1 cellular context compared by ENCODE assay signal in the genomic region with DNA sequence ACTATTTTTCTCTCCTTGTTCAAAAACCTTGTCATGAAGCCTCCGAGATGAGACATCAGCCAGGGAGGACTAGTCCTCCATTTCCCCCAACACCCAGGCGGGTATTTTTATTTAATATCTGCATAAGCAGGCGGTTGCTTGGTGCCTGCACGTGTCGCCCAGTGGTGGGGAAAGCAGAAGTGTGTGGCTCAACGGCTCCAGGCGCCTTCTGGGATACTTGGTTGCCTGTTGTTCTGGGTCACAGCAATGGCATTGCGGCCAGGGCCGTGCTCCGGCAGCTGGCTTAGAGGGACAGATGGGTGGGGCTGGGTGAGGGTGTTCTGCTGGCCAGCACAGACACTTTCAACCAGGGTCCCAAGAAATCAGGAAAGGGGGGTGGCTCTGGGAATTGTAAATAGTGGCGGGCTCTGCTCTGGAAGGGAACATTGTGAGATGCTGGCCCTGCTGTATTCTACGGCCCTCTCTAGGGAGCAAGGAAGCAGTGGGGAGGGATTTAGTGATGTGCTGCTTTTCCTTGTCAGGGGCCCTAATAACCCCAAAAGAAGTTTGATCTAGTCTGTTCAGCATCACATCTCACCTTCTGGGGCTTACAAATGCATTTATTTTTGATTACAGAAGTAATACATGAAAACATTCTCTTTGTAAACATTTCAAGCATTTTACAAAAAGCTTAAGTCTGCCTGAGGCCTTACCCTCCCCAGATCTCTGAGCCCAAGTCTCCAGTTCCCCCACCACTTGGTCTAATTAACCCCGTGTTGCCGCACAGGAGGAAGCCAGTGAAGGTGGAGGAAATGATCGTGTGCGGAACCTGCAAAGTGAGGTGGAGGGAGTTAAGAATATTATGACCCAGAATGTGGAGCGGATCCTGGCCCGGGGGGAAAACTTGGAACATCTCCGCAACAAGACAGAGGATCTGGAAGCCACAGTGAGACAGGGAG.
TF ChIP-seq lines count a peak whose summit lies in the region.

No MANE protein-coding gene starts in this region.

TF ChIP-seq in SK-N-SH treated with all-trans-retinoic acid at 6 μM for 48 hours, 23 proteins besides CTCF, POLR2A, EP300 and RAD21 (continued from another document):
- TF ChIP-seq, protein P1, sequence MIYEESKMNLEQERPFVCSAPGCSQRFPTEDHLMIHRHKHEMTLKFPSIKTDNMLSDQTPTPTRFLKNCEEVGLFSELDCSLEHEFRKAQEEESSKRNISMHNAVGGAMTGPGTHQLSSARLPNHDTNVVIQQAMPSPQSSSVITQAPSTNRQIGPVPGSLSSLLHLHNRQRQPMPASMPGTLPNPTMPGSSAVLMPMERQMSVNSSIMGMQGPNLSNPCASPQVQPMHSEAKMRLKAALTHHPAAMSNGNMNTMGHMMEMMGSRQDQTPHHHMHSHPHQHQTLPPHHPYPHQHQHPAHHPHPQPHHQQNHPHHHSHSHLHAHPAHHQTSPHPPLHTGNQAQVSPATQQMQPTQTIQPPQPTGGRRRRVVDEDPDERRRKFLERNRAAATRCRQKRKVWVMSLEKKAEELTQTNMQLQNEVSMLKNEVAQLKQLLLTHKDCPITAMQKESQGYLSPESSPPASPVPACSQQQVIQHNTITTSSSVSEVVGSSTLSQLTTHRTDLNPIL (CRISPR knock-in tag; IDR thresholded peaks at IDR 0.05; ENCODE audit: low read depth), result no peak
- TF ChIP-seq RARB (CRISPR knock-in tag; IDR thresholded peaks at IDR 0.05) (no peak), GLIS3 (CRISPR knock-in tag; IDR thresholded peaks at IDR 0.05) (no peak)
